In genomic region chr5:61933787-61934626, GRCh38 we compare ENCODE assay signal across 2 cellular contexts.
TF ChIP-seq lines count a peak whose summit lies in the region.

No MANE protein-coding gene starts in this region.

TF ChIP-seq in IMR-90, 13 proteins besides CTCF, POLR2A, EP300 and RAD21:
- TF ChIP-seq BHLHE40 (IDR thresholded peaks at IDR 0.05; ENCODE audit: low read depth, low read length) (no peak), SMC3 (IDR thresholded peaks at IDR 0.05; ENCODE audit: low read depth, low read length) (peak; percentile 32; the same call in 1 of the 2 replicates), CEBPB (IDR thresholded peaks at IDR 0.05; ENCODE audit: low read depth, low read length) (no peak)

TF ChIP-seq in H1, 55 proteins besides CTCF, POLR2A, EP300 and RAD21:
- TF ChIP-seq GTF2F1 (IDR thresholded peaks at IDR 0.05; ENCODE audit: borderline replicate concordance, low read depth, low read length) = no peak
- no peak for TF ChIP-seq CHD7 (IDR thresholded peaks at IDR 0.05; ENCODE audit: insufficient replicate concordance, low read length)
- no peak for TF ChIP-seq YY1 (IDR thresholded peaks at IDR 0.05; ENCODE audit: low read depth, low read length)
- TF ChIP-seq CHD2 (IDR thresholded peaks at IDR 0.05; ENCODE audit: low read length) = no peak
- no peak for TF ChIP-seq SP2 (IDR thresholded peaks at IDR 0.05; ENCODE audit: low read length)
- TF ChIP-seq E2F6 (IDR thresholded peaks at IDR 0.05) = no peak
- no peak for TF ChIP-seq SIRT6 (IDR thresholded peaks at IDR 0.05; ENCODE audit: low read length)
- TF ChIP-seq EZH2 (IDR thresholded peaks at IDR 0.05; ENCODE audit: low read depth, low read length, severe bottlenecking) = no peak
